In the genomic region with DNA sequence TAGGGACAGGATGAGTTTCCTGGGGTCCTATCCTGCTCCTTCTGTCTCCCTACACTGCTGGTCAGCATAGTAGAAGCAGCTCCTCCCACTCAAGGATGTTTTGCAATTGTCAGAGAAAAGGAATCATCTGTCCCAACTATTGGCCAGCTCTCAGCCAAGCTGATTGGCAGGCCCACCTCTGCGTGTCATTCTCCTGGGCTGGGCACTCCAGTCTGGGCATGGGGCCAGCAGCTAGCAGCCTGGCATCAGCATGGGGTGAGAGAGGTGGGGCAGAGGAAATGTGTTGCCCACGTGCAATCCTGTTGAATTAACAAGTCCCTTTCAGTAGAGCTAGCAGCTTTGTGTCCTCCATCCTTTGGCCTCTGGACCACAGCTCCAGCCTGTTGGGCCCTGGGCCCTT, we compare ENCODE assay signal across 1 cellular context.
TF ChIP-seq lines count a peak whose summit lies in the region.

No MANE protein-coding gene starts in this region.

TF ChIP-seq in HepG2, 621 proteins besides CTCF, POLR2A, EP300 and RAD21 (continued from another document):
- TF ChIP-seq, protein P1, sequence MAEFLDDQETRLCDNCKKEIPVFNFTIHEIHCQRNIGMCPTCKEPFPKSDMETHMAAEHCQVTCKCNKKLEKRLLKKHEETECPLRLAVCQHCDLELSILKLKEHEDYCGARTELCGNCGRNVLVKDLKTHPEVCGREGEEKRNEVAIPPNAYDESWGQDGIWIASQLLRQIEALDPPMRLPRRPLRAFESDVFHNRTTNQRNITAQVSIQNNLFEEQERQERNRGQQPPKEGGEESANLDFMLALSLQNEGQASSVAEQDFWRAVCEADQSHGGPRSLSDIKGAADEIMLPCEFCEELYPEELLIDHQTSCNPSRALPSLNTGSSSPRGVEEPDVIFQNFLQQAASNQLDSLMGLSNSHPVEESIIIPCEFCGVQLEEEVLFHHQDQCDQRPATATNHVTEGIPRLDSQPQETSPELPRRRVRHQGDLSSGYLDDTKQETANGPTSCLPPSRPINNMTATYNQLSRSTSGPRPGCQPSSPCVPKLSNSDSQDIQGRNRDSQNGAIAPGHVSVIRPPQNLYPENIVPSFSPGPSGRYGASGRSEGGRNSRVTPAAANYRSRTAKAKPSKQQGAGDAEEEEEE (CRISPR knock-in tag; IDR thresholded peaks at IDR 0.05; ENCODE audit: borderline replicate concordance): no peak
- no peak for TF ChIP-seq TCF7 (IDR thresholded peaks at IDR 0.05; ENCODE audit: low read depth)
- TF ChIP-seq, protein P2, sequence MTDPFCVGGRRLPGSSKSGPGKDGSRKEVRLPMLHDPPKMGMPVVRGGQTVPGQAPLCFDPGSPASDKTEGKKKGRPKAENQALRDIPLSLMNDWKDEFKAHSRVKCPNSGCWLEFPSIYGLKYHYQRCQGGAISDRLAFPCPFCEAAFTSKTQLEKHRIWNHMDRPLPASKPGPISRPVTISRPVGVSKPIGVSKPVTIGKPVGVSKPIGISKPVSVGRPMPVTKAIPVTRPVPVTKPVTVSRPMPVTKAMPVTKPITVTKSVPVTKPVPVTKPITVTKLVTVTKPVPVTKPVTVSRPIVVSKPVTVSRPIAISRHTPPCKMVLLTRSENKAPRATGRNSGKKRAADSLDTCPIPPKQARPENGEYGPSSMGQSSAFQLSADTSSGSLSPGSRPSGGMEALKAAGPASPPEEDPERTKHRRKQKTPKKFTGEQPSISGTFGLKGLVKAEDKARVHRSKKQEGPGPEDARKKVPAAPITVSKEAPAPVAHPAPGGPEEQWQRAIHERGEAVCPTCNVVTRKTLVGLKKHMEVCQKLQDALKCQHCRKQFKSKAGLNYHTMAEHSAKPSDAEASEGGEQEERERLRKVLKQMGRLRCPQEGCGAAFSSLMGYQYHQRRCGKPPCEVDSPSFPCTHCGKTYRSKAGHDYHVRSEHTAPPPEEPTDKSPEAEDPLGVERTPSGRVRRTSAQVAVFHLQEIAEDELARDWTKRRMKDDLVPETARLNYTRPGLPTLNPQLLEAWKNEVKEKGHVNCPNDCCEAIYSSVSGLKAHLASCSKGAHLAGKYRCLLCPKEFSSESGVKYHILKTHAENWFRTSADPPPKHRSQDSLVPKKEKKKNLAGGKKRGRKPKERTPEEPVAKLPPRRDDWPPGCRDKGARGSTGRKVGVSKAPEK (CRISPR knock-in tag; IDR thresholded peaks at IDR 0.05; ENCODE audit: borderline replicate concordance): no peak
- TF ChIP-seq ZMYM2 (CRISPR knock-in tag; IDR thresholded peaks at IDR 0.05): no peak
- no peak for TF ChIP-seq NFE2L2 (IDR thresholded peaks at IDR 0.05; ENCODE audit: low read length)
- TF ChIP-seq ZFP36 (IDR thresholded peaks at IDR 0.05; ENCODE audit: borderline replicate concordance, low read depth, low read length, partially characterized antibody): no peak
- TF ChIP-seq ZNF30 (CRISPR knock-in tag; IDR thresholded peaks at IDR 0.05): no peak
- TF ChIP-seq, protein P3, sequence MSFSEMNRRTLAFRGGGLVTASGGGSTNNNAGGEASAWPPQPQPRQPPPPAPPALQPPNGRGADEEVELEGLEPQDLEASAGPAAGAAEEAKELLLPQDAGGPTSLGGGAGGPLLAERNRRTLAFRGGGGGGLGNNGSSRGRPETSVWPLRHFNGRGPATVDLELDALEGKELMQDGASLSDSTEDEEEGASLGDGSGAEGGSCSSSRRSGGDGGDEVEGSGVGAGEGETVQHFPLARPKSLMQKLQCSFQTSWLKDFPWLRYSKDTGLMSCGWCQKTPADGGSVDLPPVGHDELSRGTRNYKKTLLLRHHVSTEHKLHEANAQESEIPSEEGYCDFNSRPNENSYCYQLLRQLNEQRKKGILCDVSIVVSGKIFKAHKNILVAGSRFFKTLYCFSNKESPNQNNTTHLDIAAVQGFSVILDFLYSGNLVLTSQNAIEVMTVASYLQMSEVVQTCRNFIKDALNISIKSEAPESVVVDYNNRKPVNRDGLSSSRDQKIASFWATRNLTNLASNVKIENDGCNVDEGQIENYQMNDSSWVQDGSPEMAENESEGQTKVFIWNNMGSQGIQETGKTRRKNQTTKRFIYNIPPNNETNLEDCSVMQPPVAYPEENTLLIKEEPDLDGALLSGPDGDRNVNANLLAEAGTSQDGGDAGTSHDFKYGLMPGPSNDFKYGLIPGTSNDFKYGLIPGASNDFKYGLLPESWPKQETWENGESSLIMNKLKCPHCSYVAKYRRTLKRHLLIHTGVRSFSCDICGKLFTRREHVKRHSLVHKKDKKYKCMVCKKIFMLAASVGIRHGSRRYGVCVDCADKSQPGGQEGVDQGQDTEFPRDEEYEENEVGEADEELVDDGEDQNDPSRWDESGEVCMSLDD (CRISPR knock-in tag; IDR thresholded peaks at IDR 0.05; ENCODE audit: borderline replicate concordance): no peak
- TF ChIP-seq IKZF1 (IDR thresholded peaks at IDR 0.05): no peak
- TF ChIP-seq, protein P4, sequence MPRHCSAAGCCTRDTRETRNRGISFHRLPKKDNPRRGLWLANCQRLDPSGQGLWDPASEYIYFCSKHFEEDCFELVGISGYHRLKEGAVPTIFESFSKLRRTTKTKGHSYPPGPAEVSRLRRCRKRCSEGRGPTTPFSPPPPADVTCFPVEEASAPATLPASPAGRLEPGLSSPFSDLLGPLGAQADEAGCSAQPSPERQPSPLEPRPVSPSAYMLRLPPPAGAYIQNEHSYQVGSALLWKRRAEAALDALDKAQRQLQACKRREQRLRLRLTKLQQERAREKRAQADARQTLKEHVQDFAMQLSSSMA (CRISPR knock-in tag; IDR thresholded peaks at IDR 0.05): no peak
- no peak for TF ChIP-seq NFE2L1 (CRISPR knock-in tag; IDR thresholded peaks at IDR 0.05; ENCODE audit: borderline replicate concordance)
- no peak for TF ChIP-seq NCOA2 (CRISPR knock-in tag; IDR thresholded peaks at IDR 0.05)
- no peak for TF ChIP-seq ZNF747 (CRISPR knock-in tag; IDR thresholded peaks at IDR 0.05; ENCODE audit: borderline replicate concordance)
- TF ChIP-seq ZMAT3 (CRISPR knock-in tag; conservative IDR thresholded peaks at IDR 0.05): no peak
- no peak for TF ChIP-seq RFX1 (IDR thresholded peaks at IDR 0.05)
- TF ChIP-seq ZNF468 (CRISPR knock-in tag; IDR thresholded peaks at IDR 0.05): no peak
